ENCODE assay signal across 31 cellular contexts in the genomic region with DNA sequence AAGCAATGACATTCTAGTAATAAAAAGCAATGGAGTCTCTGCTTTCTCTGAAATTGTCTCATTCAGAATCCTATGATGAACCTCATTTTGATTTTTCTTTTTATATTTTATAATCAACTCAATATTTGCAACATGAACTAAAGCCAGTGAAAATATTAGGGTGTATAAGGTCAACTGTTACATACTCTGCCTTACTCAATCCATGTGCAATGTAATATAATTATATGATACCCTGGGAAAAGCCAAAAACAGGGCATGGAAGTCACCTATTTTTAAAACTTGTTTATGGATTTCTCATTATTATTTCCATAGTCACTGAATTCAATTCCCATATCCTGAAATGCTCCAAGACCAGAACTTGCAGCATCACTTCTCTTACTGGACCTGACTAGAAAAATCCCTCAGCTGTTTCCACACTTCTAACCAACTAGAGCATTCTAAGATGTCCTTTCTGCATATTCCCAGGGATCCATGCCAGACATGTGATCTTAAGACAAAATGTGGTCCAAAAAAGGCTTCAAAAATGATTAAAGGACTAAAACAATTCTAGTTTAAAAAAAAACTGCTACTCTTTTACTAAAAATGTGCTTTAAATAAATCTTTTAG.
"Had no signal": no experiment of that assay in that cellular context is flagged by ENCODE, and none has a peak within 500 bp of the region (broad histone marks: within the 10 kb centered on the region; RNA-seq: fewer than 3 reads in every experiment).

No MANE protein-coding gene starts in this region.

- H3K27me3 ChIP-seq: adrenal gland had no signal

- ATAC-seq: activated naive CD4-positive, alpha-beta T cell treated with anti-CD3 and anti-CD28 coated beads, Interleukin-2, amount 50 U/mL, for 72 hours; activated T-cell treated with anti-CD3 and anti-CD28 coated beads, Interleukin-2, amount 50 U/mL, for 4 hours; K562; Right ventricle myocardium inferior had no signal

- H3K4me3 ChIP-seq: adrenal gland, K562, PC-9 had no signal

- H3K27ac ChIP-seq: adrenal gland, PC-9, RWPE1, VCaP had no signal

- H3K36me3 ChIP-seq: adrenal gland had no signal

- H3K4me1 ChIP-seq: adrenal gland had no signal

- DNase-seq: activated B cell treated with CpG ODN at 0.5 μM for 24 hours; activated CD4-positive, alpha-beta memory T cell treated with anti-CD3 and anti-CD28 coated beads for 36 hours; activated CD4-positive, alpha-beta T cell treated with anti-CD3 and anti-CD28 coated beads for 4 hours; activated CD4-positive, alpha-beta T cell treated with anti-CD3 and anti-CD28 coated beads, Interleukin-2, amount 50 U/mL, for 1 hour; activated CD4-positive, CD25-positive, alpha-beta regulatory T cell treated with anti-CD3 and anti-CD28 coated beads, Interleukin-2, amount 50 U/mL, for 72 hours; activated CD8-positive, alpha-beta memory T cell treated with anti-CD3 and anti-CD28 coated beads, Interleukin-2, amount 50 U/mL, for 4 hours; activated gamma-delta T cell treated with Interleukin-2 at 50 U/mL for 16 hours; activated naive CD4-positive, alpha-beta T cell treated with anti-CD3 and anti-CD28 coated beads for 36 hours; activated T-cell treated with anti-CD3 and anti-CD28 coated beads for 4 hours; activated T-cell treated with anti-CD3 and anti-CD28 coated beads, Interleukin-2, amount 50 U/mL, for 4 hours; adrenal gland; NCI-H1092 treated with DMSO at 0.1 percent for 48 hours; NCI-H1417; NCI-H146; NCI-H187; NCI-H2029 treated with DMSO at 0.1 percent for 48 hours; NCI-H2107; NCI-H510A; NCI-H526; NCI-H748 treated with DMSO at 0.1 percent for 48 hours; NK-92 treated with Interleukin-12 subunit alpha and Interleukin-12 subunit beta, amount 100 ng/mL, for 24 hours; PC-9; SW 1271; T-helper 1 cell; T-helper 2 cell; T-helper 9 cell had no signal
